In the genomic region with DNA sequence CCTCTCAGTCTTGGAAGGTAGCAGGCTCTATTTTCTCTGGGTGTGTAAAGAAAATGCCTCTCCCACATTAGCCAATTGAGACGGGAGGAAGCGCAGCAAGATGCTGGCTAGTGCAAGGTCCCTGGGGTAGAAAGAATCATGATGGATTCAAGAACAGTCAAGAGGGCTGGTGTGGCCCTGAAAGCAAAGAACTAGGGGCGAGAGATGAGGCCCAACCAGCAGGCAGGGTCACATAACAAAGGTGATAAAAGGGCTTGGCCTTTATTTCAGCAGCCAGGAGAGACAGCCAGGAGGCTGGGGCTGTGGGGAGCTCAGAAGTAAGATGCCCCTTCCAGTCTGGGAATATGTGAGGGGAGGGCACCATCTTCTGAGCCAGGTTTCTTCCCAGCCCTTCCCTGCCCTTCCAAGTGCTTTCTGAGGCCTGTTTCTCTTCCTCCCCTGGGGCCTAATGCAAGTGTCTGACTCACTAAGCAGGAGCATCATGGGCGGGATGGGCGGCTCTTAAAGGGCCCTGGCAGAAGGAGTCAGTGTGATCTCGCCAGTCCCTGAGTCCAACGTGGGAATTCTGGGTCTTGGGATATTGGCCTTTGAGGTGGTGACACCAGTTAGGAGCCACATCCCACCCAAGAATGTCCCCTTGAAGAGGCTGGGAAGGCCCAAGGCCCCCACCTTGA, we compare ENCODE assay signal across 1 cellular context.
TF ChIP-seq lines count a peak whose summit lies in the region.

No MANE protein-coding gene starts in this region.

TF ChIP-seq in K562, 482 proteins besides CTCF, POLR2A, EP300 and RAD21:
- TF ChIP-seq FOSL1 (tag; conservative IDR thresholded peaks at IDR 0.05) (peak; percentile 52), ATF1 (CRISPR knock-in tag; IDR thresholded peaks at IDR 0.05) (no peak), ATF1 (tag; IDR thresholded peaks at IDR 0.05) (no peak), ZNF644 (tag; IDR thresholded peaks at IDR 0.05; ENCODE audit: low read depth) (no peak)
